1 cellular context compared by ENCODE assay signal in the genomic region with DNA sequence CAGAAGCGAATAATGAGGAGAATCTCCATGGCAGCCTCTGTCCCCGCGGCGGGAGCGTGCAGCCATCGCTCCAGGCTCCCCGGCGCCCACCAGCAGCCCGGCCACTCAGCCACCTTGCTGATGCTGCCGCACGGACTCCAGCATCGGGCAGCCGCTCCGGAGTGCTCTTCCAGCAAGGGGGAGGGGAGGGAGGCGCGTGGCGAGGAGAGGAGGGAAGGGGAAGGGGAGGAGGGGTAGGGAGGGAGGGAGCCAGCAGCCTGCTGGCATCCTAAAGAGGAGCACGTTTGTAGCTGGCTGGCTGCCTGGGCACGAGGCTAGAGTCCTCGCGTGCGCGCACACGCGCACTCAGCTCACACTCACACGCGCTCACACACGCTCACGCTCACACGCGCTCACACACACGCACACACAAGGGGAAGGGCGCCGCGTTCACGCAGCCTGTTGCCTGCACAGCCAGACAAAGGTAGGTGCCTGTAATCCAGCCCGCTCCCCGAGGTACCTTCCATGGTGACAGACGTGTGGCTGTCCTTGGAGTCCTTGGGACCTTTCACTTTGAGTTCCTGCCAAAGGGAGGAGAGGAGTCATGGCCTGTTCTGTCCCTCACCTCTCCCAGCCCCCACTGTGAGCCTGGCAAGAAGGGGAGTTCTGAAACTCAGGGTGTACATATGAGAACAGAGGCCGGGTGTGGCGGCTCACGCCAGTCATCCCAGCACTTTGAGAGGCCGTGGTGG.
TF ChIP-seq lines count a peak whose summit lies in the region.

No MANE protein-coding gene starts in this region.

TF ChIP-seq in GM23338, 12 proteins besides CTCF, POLR2A, EP300 and RAD21 (continued from another document):
- TF ChIP-seq, protein P1, sequence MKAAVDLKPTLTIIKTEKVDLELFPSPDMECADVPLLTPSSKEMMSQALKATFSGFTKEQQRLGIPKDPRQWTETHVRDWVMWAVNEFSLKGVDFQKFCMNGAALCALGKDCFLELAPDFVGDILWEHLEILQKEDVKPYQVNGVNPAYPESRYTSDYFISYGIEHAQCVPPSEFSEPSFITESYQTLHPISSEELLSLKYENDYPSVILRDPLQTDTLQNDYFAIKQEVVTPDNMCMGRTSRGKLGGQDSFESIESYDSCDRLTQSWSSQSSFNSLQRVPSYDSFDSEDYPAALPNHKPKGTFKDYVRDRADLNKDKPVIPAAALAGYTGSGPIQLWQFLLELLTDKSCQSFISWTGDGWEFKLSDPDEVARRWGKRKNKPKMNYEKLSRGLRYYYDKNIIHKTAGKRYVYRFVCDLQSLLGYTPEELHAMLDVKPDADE (IDR thresholded peaks at IDR 0.05): no peak
- TF ChIP-seq CREB1 (CRISPR knock-in tag; IDR thresholded peaks at IDR 0.05; ENCODE audit: low read depth): no peak
